ENCODE assay signal across 30 cellular contexts in genomic region chr1:27551953-27552312, GRCh38.
"Had no signal": no experiment of that assay in that cellular context is flagged by ENCODE, and none has a peak within 500 bp of the region (broad histone marks: within the 10 kb centered on the region; RNA-seq: fewer than 3 reads in every experiment).

No MANE protein-coding gene starts in this region.

- H3K27me3 Mint-ChIP-seq: activated CD4-positive, alpha-beta memory T cell treated with anti-CD3 and anti-CD28 coated beads for 36 hours; activated CD4-positive, alpha-beta T cell treated with anti-CD3 and anti-CD28 coated beads for 36 hours; activated CD4-positive, alpha-beta T cell treated with anti-CD3 and anti-CD28 coated beads, Interleukin-2, amount 10 ng/mL, durations not matched to agents 24 days and 14 days; activated CD8-positive, alpha-beta memory T cell treated with anti-CD3 and anti-CD28 coated beads, Interleukin-2, amount 10 ng/mL, durations not matched to agents 7 days and 5 days; activated naive CD4-positive, alpha-beta T cell treated with anti-CD3 and anti-CD28 coated beads, Interleukin-2, amount 50 U/mL, for 24 hours; activated naive CD8-positive, alpha-beta T cell treated with anti-CD3 and anti-CD28 coated beads for 36 hours; activated naive CD8-positive, alpha-beta T cell treated with anti-CD3 and anti-CD28 coated beads, Interleukin-2, amount 50 U/mL, for 24 hours; effector memory CD8-positive, alpha-beta T cell had no signal

- H3K9me3 ChIP-seq: gastroesophageal sphincter had no signal

- H3K36me3 Mint-ChIP-seq: activated CD4-positive, alpha-beta memory T cell treated with anti-CD3 and anti-CD28 coated beads for 36 hours; activated CD8-positive, alpha-beta memory T cell treated with anti-CD3 and anti-CD28 coated beads, Interleukin-2, amount 10 ng/mL, durations not matched to agents 7 days and 5 days; activated naive CD4-positive, alpha-beta T cell treated with anti-CD3 and anti-CD28 coated beads, Interleukin-2, amount 50 U/mL, for 24 hours had no signal

- DNase-seq: activated CD4-positive, alpha-beta memory T cell treated with anti-CD3 and anti-CD28 coated beads for 36 hours; activated CD4-positive, alpha-beta T cell treated with anti-CD3 and anti-CD28 coated beads for 36 hours; activated CD4-positive, alpha-beta T cell treated with anti-CD3 and anti-CD28 coated beads, Interleukin-2, amount 10 ng/mL, durations not matched to agents 24 days and 14 days; activated CD4-positive, CD25-positive, alpha-beta regulatory T cell; activated CD4-positive, CD25-positive, alpha-beta regulatory T cell treated with anti-CD3 and anti-CD28 coated beads, Interleukin-2, amount 50 U/mL, for 72 hours; activated CD8-positive, alpha-beta memory T cell treated with anti-CD3 and anti-CD28 coated beads, Interleukin-2, amount 10 ng/mL, durations not matched to agents 7 days and 5 days; activated CD8-positive, alpha-beta memory T cell treated with anti-CD3 and anti-CD28 coated beads, Interleukin-2, amount 50 U/mL, for 4 hours; activated CD8-positive, alpha-beta T cell treated with anti-CD3 and anti-CD28 coated beads, Interleukin-2, amount 10 ng/mL, durations not matched to agents 7 days and 5 days; activated effector memory CD4-positive, alpha-beta T cell treated with anti-CD3 and anti-CD28 coated beads, Interleukin-2, amount 50 U/mL, for 16 hours; activated naive CD4-positive, alpha-beta T cell treated with anti-CD3 and anti-CD28 coated beads for 36 hours; activated naive CD8-positive, alpha-beta T cell treated with anti-CD3 and anti-CD28 coated beads for 36 hours; activated naive CD8-positive, alpha-beta T cell treated with anti-CD3 and anti-CD28 coated beads, Interleukin-2, amount 50 U/mL, for 24 hours; activated T-cell treated with anti-CD3 and anti-CD28 coated beads, Interleukin-2, amount 50 U/mL, for 1 hour; activated T-cell treated with anti-CD3 and anti-CD28 coated beads, Interleukin-2, amount 50 U/mL, for 48 hours; brain microvascular endothelial cell; caudate nucleus; cortex of kidney; dermis blood vessel endothelial cell; effector CD4-positive, alpha-beta T cell; effector memory CD8-positive, alpha-beta T cell; erythroblast; foreskin fibroblast; T-helper 2 cell had no signal

- ATAC-seq: activated CD4-positive, alpha-beta T cell treated with anti-CD3 and anti-CD28 coated beads for 36 hours; activated CD8-positive, alpha-beta memory T cell treated with anti-CD3 and anti-CD28 coated beads, Interleukin-2, amount 10 ng/mL, durations not matched to agents 7 days and 5 days; activated CD8-positive, alpha-beta T cell treated with anti-CD3 and anti-CD28 coated beads, Interleukin-2, amount 10 ng/mL, durations not matched to agents 7 days and 5 days; activated naive CD8-positive, alpha-beta T cell treated with anti-CD3 and anti-CD28 coated beads, Interleukin-2, amount 50 U/mL, for 24 hours; effector memory CD8-positive, alpha-beta T cell; gastroesophageal sphincter had no signal

- H3K9me3 Mint-ChIP-seq: activated CD4-positive, alpha-beta memory T cell treated with anti-CD3 and anti-CD28 coated beads for 36 hours; activated CD4-positive, alpha-beta T cell treated with anti-CD3 and anti-CD28 coated beads, Interleukin-2, amount 10 ng/mL, durations not matched to agents 24 days and 14 days; activated naive CD4-positive, alpha-beta T cell treated with anti-CD3 and anti-CD28 coated beads for 36 hours; activated naive CD4-positive, alpha-beta T cell treated with anti-CD3 and anti-CD28 coated beads, Interleukin-2, amount 50 U/mL, for 24 hours; activated naive CD8-positive, alpha-beta T cell treated with anti-CD3 and anti-CD28 coated beads for 36 hours; activated naive CD8-positive, alpha-beta T cell treated with anti-CD3 and anti-CD28 coated beads, Interleukin-2, amount 50 U/mL, for 24 hours; activated T-helper 1 cell treated with anti-CD3 and anti-CD28 coated beads, Interleukin-12 subunit alpha, Interleukin-12 subunit beta, Interleukin-2, Interleukin-4 antibody, amounts not matched to agents 30 ng/mL and 10 ng/mL and 1 ng/mL, durations not matched to agents 14 hours and 24 hours and 36 hours; activated T-helper 2 cell treated with anti-CD3 and anti-CD28 coated beads, Interferon-gamma antibody, Interleukin-2, Interleukin-4, amounts not matched to agents 10 μg/mL and 5 μg/mL and 100 μg/mL, durations not matched to agents 14 hours and 24 hours and 36 hours; effector memory CD8-positive, alpha-beta T cell had no signal

- H3K27ac Mint-ChIP-seq: activated CD4-positive, alpha-beta memory T cell treated with anti-CD3 and anti-CD28 coated beads for 36 hours; activated CD4-positive, alpha-beta T cell treated with anti-CD3 and anti-CD28 coated beads for 36 hours; activated CD4-positive, alpha-beta T cell treated with anti-CD3 and anti-CD28 coated beads, Interleukin-2, amount 10 ng/mL, durations not matched to agents 24 days and 14 days; activated CD8-positive, alpha-beta memory T cell treated with anti-CD3 and anti-CD28 coated beads, Interleukin-2, amount 10 ng/mL, durations not matched to agents 7 days and 5 days; activated CD8-positive, alpha-beta T cell treated with anti-CD3 and anti-CD28 coated beads, Interleukin-2, amount 10 ng/mL, durations not matched to agents 7 days and 5 days; activated naive CD4-positive, alpha-beta T cell treated with anti-CD3 and anti-CD28 coated beads for 36 hours; activated naive CD4-positive, alpha-beta T cell treated with anti-CD3 and anti-CD28 coated beads, Interleukin-2, amount 50 U/mL, for 24 hours; activated naive CD8-positive, alpha-beta T cell treated with anti-CD3 and anti-CD28 coated beads for 36 hours; activated naive CD8-positive, alpha-beta T cell treated with anti-CD3 and anti-CD28 coated beads, Interleukin-2, amount 50 U/mL, for 24 hours; activated T-helper 2 cell treated with anti-CD3 and anti-CD28 coated beads, Interferon-gamma antibody, Interleukin-2, Interleukin-4, amounts not matched to agents 10 μg/mL and 5 μg/mL and 100 μg/mL, durations not matched to agents 14 hours and 24 hours and 36 hours; effector memory CD8-positive, alpha-beta T cell had no signal

- FAIRE-seq: astrocyte, bronchial epithelial cell, colon had no signal

- H3K4me3 Mint-ChIP-seq: activated CD4-positive, alpha-beta memory T cell treated with anti-CD3 and anti-CD28 coated beads for 36 hours; activated CD4-positive, alpha-beta T cell treated with anti-CD3 and anti-CD28 coated beads for 36 hours; activated CD4-positive, alpha-beta T cell treated with anti-CD3 and anti-CD28 coated beads, Interleukin-2, amount 10 ng/mL, durations not matched to agents 24 days and 14 days; activated CD8-positive, alpha-beta memory T cell treated with anti-CD3 and anti-CD28 coated beads, Interleukin-2, amount 10 ng/mL, durations not matched to agents 7 days and 5 days; activated CD8-positive, alpha-beta T cell treated with anti-CD3 and anti-CD28 coated beads, Interleukin-2, amount 10 ng/mL, durations not matched to agents 7 days and 5 days; activated naive CD4-positive, alpha-beta T cell treated with anti-CD3 and anti-CD28 coated beads for 36 hours; activated naive CD4-positive, alpha-beta T cell treated with anti-CD3 and anti-CD28 coated beads, Interleukin-2, amount 50 U/mL, for 24 hours; activated naive CD8-positive, alpha-beta T cell treated with anti-CD3 and anti-CD28 coated beads for 36 hours; activated naive CD8-positive, alpha-beta T cell treated with anti-CD3 and anti-CD28 coated beads, Interleukin-2, amount 50 U/mL, for 24 hours; activated T-helper 1 cell treated with anti-CD3 and anti-CD28 coated beads, Interleukin-12 subunit alpha, Interleukin-12 subunit beta, Interleukin-2, Interleukin-4 antibody, amounts not matched to agents 30 ng/mL and 10 ng/mL and 1 ng/mL, durations not matched to agents 14 hours and 24 hours and 36 hours; effector memory CD8-positive, alpha-beta T cell had no signal

- H3K4me3 ChIP-seq: gastroesophageal sphincter had no signal

- H3K27me3 ChIP-seq: brain microvascular endothelial cell, gastroesophageal sphincter had no signal

- H3K27ac ChIP-seq: brain microvascular endothelial cell had no signal
